Comparison of ENCODE assay signal across 15 cellular contexts in the genomic region with DNA sequence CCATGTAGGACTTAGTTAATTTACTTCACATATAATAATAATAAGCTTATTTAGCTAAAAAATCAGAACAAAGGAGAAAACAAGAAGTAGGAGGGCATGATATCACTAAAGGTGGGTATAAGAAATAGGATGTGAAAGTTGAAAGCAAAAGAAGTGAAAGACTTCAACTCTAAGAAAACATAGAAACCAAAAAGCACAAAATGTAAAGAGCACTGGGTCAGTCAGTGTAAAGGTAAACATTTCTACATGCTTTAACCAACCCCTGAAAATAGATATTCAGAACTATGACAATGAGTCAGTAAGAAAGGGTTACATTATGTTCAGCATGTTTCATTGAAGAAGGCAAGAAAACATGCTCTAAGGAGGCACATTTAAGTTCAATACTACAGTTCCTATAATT.
A peak's percentile ranks its signal among the peaks of the same experiment; 100 is the strongest.
DNase-seq lines count a peak whose midpoint lies in the region; ATAC-seq, FAIRE-seq and TF ChIP-seq lines count a peak whose summit lies in the region.
"Had no signal": no experiment of that assay in that cellular context is flagged by ENCODE, and none has a peak within 500 bp of the region (broad histone marks: within the 10 kb centered on the region; RNA-seq: fewer than 3 reads in every experiment).

No MANE protein-coding gene starts in this region.

- H3K27me3 ChIP-seq in pancreas (no peaks in the 10 kb centered on the region), PC-3 (ENCODE audit: low read length) (no peaks in the 10 kb centered on the region)
- H3K27me3 ChIP-seq: SJSA1 had no signal

- no peak overlapping the region for H3K27ac ChIP-seq in pancreas
- no peak overlapping the region for H3K27ac ChIP-seq in PC-3 (ENCODE audit: low read length)
- H3K27ac ChIP-seq: 22Rv1, SJSA1 had no signal

- no peaks in the 10 kb centered on the region for H3K9me2 ChIP-seq in PC-3 (replicated peaks; ENCODE audit: low read length)

- no peaks in the 10 kb centered on the region for H3K79me2 ChIP-seq in PC-3 (ENCODE audit: low read length)

- H3K9me3 ChIP-seq in pancreas (no peaks in the 10 kb centered on the region), PC-3 (ENCODE audit: low read length) (no peaks in the 10 kb centered on the region)
- H3K9me3 ChIP-seq: SJSA1 had no signal

- H3K4me1 ChIP-seq in pancreas: no peaks in the 10 kb centered on the region
- H3K4me1 ChIP-seq in PC-3 (ENCODE audit: insufficient read depth, low read length): no peaks in the 10 kb centered on the region
- H3K4me1 ChIP-seq: SJSA1 had no signal

- no TSS peak for BruUV-seq in PC-3 (replicated peaks; lab: Mats Ljungman, UMichigan)

- H2AFZ ChIP-seq in PC-3 (ENCODE audit: low read length): no peak overlapping the region

- intact Hi-C loops in pancreas (cut with DNase I) (no loop called here), PC-3 (cut with micrococcal nuclease) (no loop called here)

- no peak overlapping the region for H3K4me2 ChIP-seq in PC-3 (ENCODE audit: low read length)

- CTCF ChIA-PET in PC-3 (lab: Charles Lee): no interaction called here

- ATAC-seq in GM21786 (IDR thresholded peaks at IDR 0.05; ENCODE audit: unreplicated experiment) (peak; percentile 98), HG03159 (IDR thresholded peaks at IDR 0.05; ENCODE audit: unreplicated experiment) (peak; percentile 94), pancreas (no peak), PC-3 (no peak)

- H3K36me3 ChIP-seq in pancreas (no peaks in the 10 kb centered on the region), PC-3 (ENCODE audit: low read depth, low read length) (no peaks in the 10 kb centered on the region)

- H4K20me1 ChIP-seq in PC-3 (ENCODE audit: low read length): no peaks in the 10 kb centered on the region

- no peak overlapping the region for H3K9ac ChIP-seq in PC-3 (ENCODE audit: low read length)

- TF ChIP-seq CTCF in pancreas (IDR thresholded peaks at IDR 0.05) (no peak), PC-3 (conservative IDR thresholded peaks at IDR 0.05; ENCODE audit: low read depth, low read length) (no peak)

- no peak overlapping the region for H3K4me3 ChIP-seq in pancreas
- H3K4me3 ChIP-seq in PC-3 (ENCODE audit: low read length): no peak overlapping the region
- H3K4me3 ChIP-seq: SJSA1 had no signal

- DNase-seq in NOMO-1 treated with DMSO at 0.1 percent for 48 hours (lab: John Stamatoyannopoulos, UW; ENCODE audit: unreplicated experiment): peak; percentile 2
- DNase-seq in NOMO-1 treated with dmso at 0.1 percent for 144 hours (lab: John Stamatoyannopoulos, UW; ENCODE audit: unreplicated experiment): no peak
- no peak for DNase-seq in medulla oblongata (ENCODE audit: extremely low spot score)
- DNase-seq in pancreas: no peak
- DNase-seq in HUDEP-2 (lab: John Stamatoyannopoulos, UW; ENCODE audit: unreplicated experiment in 76 of 76): no peak
- DNase-seq in PC-3: no peak
- DNase-seq: activated naive CD4-positive, alpha-beta T cell; Karpas-422; kidney glomerular epithelial cell; NCI-H226 had no signal

- FAIRE-seq in pancreas (lab: Jason Lieb, UNC): no peak
- FAIRE-seq: H1 had no signal

- no peaks in the 10 kb centered on the region for H3F3A ChIP-seq in PC-3 (ENCODE audit: low read length, unreplicated experiment)

- POLR2A ChIA-PET in PC-3 (lab: Charles Lee; ENCODE audit: unreplicated experiment): no interaction called here

Comparison
In these comparisons a context has a peak if more than half of its experiments do, and no peak if none do; other contexts are left out.
1. ATAC-seq: peak in GM21786 (single experiment) and HG03159 (single experiment); none in pancreas (0 of 4) and PC-3 (single experiment).